In the genomic region with DNA sequence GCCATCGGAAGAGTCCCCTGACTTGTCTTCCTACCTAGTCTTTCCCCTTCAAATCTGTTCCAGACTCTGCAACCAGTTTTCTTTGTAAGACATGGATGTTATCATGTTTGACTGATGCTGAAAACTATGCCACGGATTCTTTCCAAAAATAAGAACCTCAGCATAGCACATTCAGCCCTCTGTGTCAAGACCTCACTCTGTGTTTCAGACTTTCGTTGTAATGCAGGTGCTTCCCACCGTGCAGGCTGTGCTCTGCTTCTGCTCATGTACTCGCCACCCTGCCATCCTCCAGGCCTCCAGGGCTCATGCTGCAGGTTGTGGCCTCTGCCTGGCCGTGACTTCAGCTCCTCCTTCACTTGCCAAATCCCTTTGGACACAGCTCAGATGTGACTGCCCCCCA, we compare ENCODE assay signal across 22 cellular contexts.
DNase-seq lines count a peak whose midpoint lies in the region; ATAC-seq and TF ChIP-seq lines count a peak whose summit lies in the region.
"Had no signal": no experiment of that assay in that cellular context is flagged by ENCODE, and none has a peak within 500 bp of the region (broad histone marks: within the 10 kb centered on the region; RNA-seq: fewer than 3 reads in every experiment).

No MANE protein-coding gene starts in this region.

- H3K79me2 ChIP-seq in H9 (ENCODE audit: insufficient read depth, low read length) = no peaks in the 10 kb centered on the region
- H3K79me2 ChIP-seq in osteoblast (ENCODE audit: insufficient read depth, low read length) = no peaks in the 10 kb centered on the region

- H3K79me1 ChIP-seq in H9 (ENCODE audit: insufficient read depth, low read depth, low read length, poor library complexity, severe bottlenecking) (no peaks in the 10 kb centered on the region), mesenchymal stem cell (replicated peaks; ENCODE audit: low read length, poor library complexity, severe bottlenecking) (peaks cover 6% of the 10 kb centered on the region)

- H3K27ac ChIP-seq in H9 (ENCODE audit: insufficient read length, low read depth, low read length) (no peak overlapping the region), mesenchymal stem cell (ENCODE audit: low read length, poor library complexity, severe bottlenecking) (no peak overlapping the region), osteoblast (ENCODE audit: low read depth, low read length) (no peak overlapping the region)
- no peak overlapping the region for H3K27ac ChIP-seq in CD8-positive, alpha-beta memory T cell (ENCODE audit: low read depth, low read length)
- H3K27ac ChIP-seq: A549, SJSA1 had no signal

- H3K9ac ChIP-seq in H9 (ENCODE audit: extremely low read depth, insufficient read length, low read length) = no peak overlapping the region
- no peak overlapping the region for H3K9ac ChIP-seq in mesenchymal stem cell (ENCODE audit: low read length)

- H3K56ac ChIP-seq in H9 (ENCODE audit: insufficient read length, low read depth, low read length) = no peak overlapping the region

- H3K18ac ChIP-seq in H9 (ENCODE audit: insufficient read length, low read depth, low read length) = peak overlapping the region; percentile 21
- no peak overlapping the region for H3K18ac ChIP-seq in mesenchymal stem cell (ENCODE audit: low read depth in 1 of 2, low read length in 2 of 2)

- H2AK5ac ChIP-seq in H9 (ENCODE audit: insufficient read length, low read length) (no peak overlapping the region), mesenchymal stem cell (ENCODE audit: low read length, severe bottlenecking) (no peak overlapping the region)

- H2AFZ ChIP-seq in H9 (ENCODE audit: low read length) = no peak overlapping the region
- H2AFZ ChIP-seq in mesenchymal stem cell (ENCODE audit: low read depth, low read length) = no peak overlapping the region
- H2AFZ ChIP-seq in osteoblast (ENCODE audit: low read length) = no peak overlapping the region

- no peak overlapping the region for H2BK15ac ChIP-seq in H9 (ENCODE audit: low read depth, low read length)
- H2BK15ac ChIP-seq in mesenchymal stem cell (ENCODE audit: low read depth, poor library complexity, severe bottlenecking) = no peak overlapping the region

- no peak overlapping the region for H3K4me3 Mint-ChIP-seq in H9
- H3K4me3 Mint-ChIP-seq in WTC11 = no peak overlapping the region
- H3K4me3 Mint-ChIP-seq in CD8-positive, alpha-beta memory T cell = no peak overlapping the region
- H3K4me3 Mint-ChIP-seq: B cell had no signal

- H3K27me3 ChIP-seq in H9 (ENCODE audit: insufficient read depth, low read length) = no peaks in the 10 kb centered on the region
- no peaks in the 10 kb centered on the region for H3K27me3 ChIP-seq in mesenchymal stem cell (ENCODE audit: control insufficient read depth in 1 of 2, insufficient read depth in 1 of 2, low read length in 2 of 2)
- no peaks in the 10 kb centered on the region for H3K27me3 ChIP-seq in osteoblast (ENCODE audit: insufficient read depth, low read length)
- H3K27me3 ChIP-seq in CD8-positive, alpha-beta memory T cell (ENCODE audit: insufficient read depth, low read length, poor library complexity, severe bottlenecking) = no peaks in the 10 kb centered on the region
- H3K27me3 ChIP-seq: SJSA1 had no signal

- H4K91ac ChIP-seq in H9 (ENCODE audit: insufficient read length, low read depth, low read length) (no peak overlapping the region), mesenchymal stem cell (ENCODE audit: low read length) (peak overlapping the region; percentile 86)

- peak overlapping the region; percentile 20 to 74 (median 22); a peak in 5 of 7 replicates for H3K27ac Mint-ChIP-seq in H9
- H3K27ac Mint-ChIP-seq in WTC11 = no peak overlapping the region
- H3K27ac Mint-ChIP-seq in CD8-positive, alpha-beta memory T cell = no peak overlapping the region
- H3K27ac Mint-ChIP-seq: B cell had no signal

- no peak overlapping the region for H2BK20ac ChIP-seq in H9 (ENCODE audit: low read depth, low read length, poor library complexity, severe bottlenecking)

- H3K4me1 Mint-ChIP-seq in H9 (peaks cover 29 to 35% of the 10 kb centered on the region in 2 experiments), WTC11 (peaks cover 27% of the 10 kb centered on the region)
- H3K4me1 Mint-ChIP-seq in CD8-positive, alpha-beta memory T cell = no peaks in the 10 kb centered on the region
- H3K4me1 Mint-ChIP-seq: B cell had no signal

- H3K4ac ChIP-seq in H9 (ENCODE audit: low read depth, low read length) (no peak overlapping the region), mesenchymal stem cell (ENCODE audit: low read depth in 1 of 2, low read length in 2 of 2) (no peak overlapping the region)

- H2BK12ac ChIP-seq in H9 (ENCODE audit: insufficient read length, low read depth, low read length) (no peak overlapping the region), mesenchymal stem cell (ENCODE audit: low read length in 2 of 2) (no peak overlapping the region)

- H2BK5ac ChIP-seq in H9 (ENCODE audit: insufficient read length, low read length) (no peak overlapping the region), mesenchymal stem cell (ENCODE audit: low read depth, low read length, poor library complexity, severe bottlenecking) (no peak overlapping the region)

- H3K27me3 Mint-ChIP-seq in H9 (ENCODE audit: low read depth) (no peaks in the 10 kb centered on the region), WTC11 (ENCODE audit: low read depth) (no peaks in the 10 kb centered on the region)
- H3K27me3 Mint-ChIP-seq in CD8-positive, alpha-beta memory T cell = peaks cover 0 to 3% of the 10 kb centered on the region in 2 donors

- H2BK120ac ChIP-seq in H9 (ENCODE audit: low read depth, low read length, poor library complexity, severe bottlenecking) = no peak overlapping the region
- H2BK120ac ChIP-seq in mesenchymal stem cell (ENCODE audit: low read depth, low read length) = no peak overlapping the region

- POLR2A ChIA-PET in WTC11 (lab: Charles Lee) = no interaction called here
- POLR2A ChIA-PET in CD8-positive, alpha-beta memory T cell (lab: Charles Lee) = no interaction called here

- H3K4me1 ChIP-seq in H9 (ENCODE audit: insufficient read depth, low read length) (no peaks in the 10 kb centered on the region), mesenchymal stem cell (ENCODE audit: control insufficient read depth, insufficient read depth, low read depth, low read length) (peaks cover 3% of the 10 kb centered on the region), osteoblast (ENCODE audit: insufficient read depth, low read length) (no peaks in the 10 kb centered on the region)
- H3K4me1 ChIP-seq in CD8-positive, alpha-beta memory T cell (ENCODE audit: insufficient read depth, low read length) = no peaks in the 10 kb centered on the region
- H3K4me1 ChIP-seq: A549, HAP-1 had no signal

- ATAC-seq in WTC11 = 0 out of 2 replicates have a peak, but pooled peaks have one; percentile 31
- ATAC-seq: A549 had no signal

- peaks cover 31 to 33% of the 10 kb centered on the region in 2 experiments for H3K36me3 ChIP-seq in mesenchymal stem cell (ENCODE audit: control insufficient read depth in 1 of 2, insufficient read depth in 2 of 2, low read depth in 1 of 2, low read length in 2 of 2)
- no peaks in the 10 kb centered on the region for H3K36me3 ChIP-seq in osteoblast (ENCODE audit: insufficient read depth, low read length)
- H3K36me3 ChIP-seq in CD8-positive, alpha-beta memory T cell (ENCODE audit: insufficient read depth, low read length) = no peaks in the 10 kb centered on the region
- H3K36me3 ChIP-seq: HAP-1, SJSA1 had no signal

- no peaks in the 10 kb centered on the region for H3K9me3 ChIP-seq in H9 (ENCODE audit: control insufficient read depth, low read depth, low read length)
- no peaks in the 10 kb centered on the region for H3K9me3 ChIP-seq in mesenchymal stem cell (ENCODE audit: control insufficient read depth, low read length)
- no peaks in the 10 kb centered on the region for H3K9me3 ChIP-seq in osteoblast (ENCODE audit: low read depth, low read length)
- H3K9me3 ChIP-seq in CD8-positive, alpha-beta memory T cell (ENCODE audit: low read length) = no peaks in the 10 kb centered on the region
- H3K9me3 ChIP-seq: A549, HAP-1, SJSA1 had no signal

- H3K9me3 Mint-ChIP-seq in H9 (no peaks in the 10 kb centered on the region), WTC11 (no peaks in the 10 kb centered on the region)
- H3K9me3 Mint-ChIP-seq in CD8-positive, alpha-beta memory T cell = peaks cover 0 to 3% (median 0%) of the 10 kb centered on the region in 5 donors

- CTCF ChIA-PET in WTC11 (lab: Charles Lee) = no interaction called here
- CTCF ChIA-PET in CD8-positive, alpha-beta memory T cell (lab: Charles Lee) = no interaction called here

- H3T11ph ChIP-seq in H9 (ENCODE audit: low read length) = no peak overlapping the region

- DNase-seq in H9 (no peak), WTC11 (ENCODE audit: low spot score) (no peak), mesenchymal stem cell (no peak), osteoblast (ENCODE audit: insufficient read length, low spot score, missing footprints) (peak; percentile 19), dedifferentiated amniotic fluid mesenchymal stem cell (ENCODE audit: extremely low spot score) (no peak), NCI-H69 (lab: John Stamatoyannopoulos, UW) (no peak)
- no peak for DNase-seq in CD8-positive, alpha-beta memory T cell
- DNase-seq: EL, GF-D8, KG1, NCI-H1092, NCI-H1436, NCI-H187 treated with DMSO at 0.1 percent for 48 hours, NCI-H2227 treated with DMSO at 0.1 percent for 48 hours, NCI-H510A treated with DMSO at 0.1 percent for 48 hours, NCI-H774, OCI-M1, SW 1271 had no signal

- no peak overlapping the region for H4K5ac ChIP-seq in H9 (ENCODE audit: insufficient read length, low read depth, low read length)

- no peaks in the 10 kb centered on the region for H3K23me2 ChIP-seq in H9 (ENCODE audit: insufficient read length, low read depth, low read length, poor library complexity, severe bottlenecking)

- no peaks in the 10 kb centered on the region for H4K20me1 ChIP-seq in H9 (ENCODE audit: control insufficient read depth, insufficient read depth, insufficient read length)
- H4K20me1 ChIP-seq in osteoblast (ENCODE audit: insufficient read depth, low read length) = no peaks in the 10 kb centered on the region

- TF ChIP-seq CTCF in H9 (conservative IDR thresholded peaks at IDR 0.05) (no peak), WTC11 (IDR thresholded peaks at IDR 0.05) (no peak), osteoblast (IDR thresholded peaks at IDR 0.05; ENCODE audit: extremely low read depth, low read depth, low read length) (no peak)

- H3K4me2 ChIP-seq in H9 (ENCODE audit: insufficient read depth, insufficient read length, low read length) (no peak overlapping the region), mesenchymal stem cell (ENCODE audit: low read length, poor library complexity, severe bottlenecking) (no peak overlapping the region), osteoblast (ENCODE audit: insufficient read depth, low read length) (no peak overlapping the region)
- H3K4me2 ChIP-seq: A549 had no signal

- H3K36me3 Mint-ChIP-seq in H9 (ENCODE audit: insufficient read depth in 1 of 3, low read depth in 3 of 3) (no peaks in the 10 kb centered on the region), WTC11 (no peaks in the 10 kb centered on the region)
- H3K36me3 Mint-ChIP-seq in CD8-positive, alpha-beta memory T cell = peaks cover 1 to 12% (median 7%) of the 10 kb centered on the region in 3 donors

- no peak overlapping the region for H4K8ac ChIP-seq in H9 (replicated peaks; ENCODE audit: insufficient read length, low read depth, low read length)
- H4K8ac ChIP-seq in mesenchymal stem cell (ENCODE audit: low read length) = no peak overlapping the region

- H3K23ac ChIP-seq in H9 (ENCODE audit: insufficient read length, low read depth, low read length) = no peak overlapping the region
- H3K23ac ChIP-seq in mesenchymal stem cell (ENCODE audit: low read length in 2 of 2) = peak overlapping the region in 1 of 2 experiments; percentile 29

- H3K4me3 ChIP-seq in mesenchymal stem cell (ENCODE audit: insufficient read depth in 1 of 2, low read depth in 1 of 2, low read length in 2 of 2) (no peak overlapping the region), osteoblast (ENCODE audit: insufficient read depth, low read length) (no peak overlapping the region)
- H3K4me3 ChIP-seq in CD8-positive, alpha-beta memory T cell (ENCODE audit: low read length) = no peak overlapping the region
- H3K4me3 ChIP-seq: A549, HAP-1, SJSA1 had no signal

- no CpG with 5 or more reads among the region's 6 CpGs for WGBS in H9 (ENCODE audit: extremely low coverage, insufficient read length, low lambda C conversion rate)
- WGBS in mesenchymal stem cell = 78% methylated on average over 5 of the region's 6 CpGs

- H3K14ac ChIP-seq in H9 (ENCODE audit: insufficient read depth, low read length) = peak overlapping the region; percentile 80; the same call in 1 of the 2 replicates
- H3K14ac ChIP-seq in mesenchymal stem cell (ENCODE audit: low read length in 2 of 2) = peak overlapping the region in 1 of 2 experiments; percentile 3

Comparison
In these comparisons a context has a peak if more than half of its experiments do, and no peak if none do; other contexts are left out.
1. H3K27ac Mint-ChIP-seq: peak in H9 (3 of 3); none in WTC11 (single experiment) and CD8-positive, alpha-beta memory T cell (0 of 8).